ENCODE assay signal across 15 cellular contexts in the genomic region with DNA sequence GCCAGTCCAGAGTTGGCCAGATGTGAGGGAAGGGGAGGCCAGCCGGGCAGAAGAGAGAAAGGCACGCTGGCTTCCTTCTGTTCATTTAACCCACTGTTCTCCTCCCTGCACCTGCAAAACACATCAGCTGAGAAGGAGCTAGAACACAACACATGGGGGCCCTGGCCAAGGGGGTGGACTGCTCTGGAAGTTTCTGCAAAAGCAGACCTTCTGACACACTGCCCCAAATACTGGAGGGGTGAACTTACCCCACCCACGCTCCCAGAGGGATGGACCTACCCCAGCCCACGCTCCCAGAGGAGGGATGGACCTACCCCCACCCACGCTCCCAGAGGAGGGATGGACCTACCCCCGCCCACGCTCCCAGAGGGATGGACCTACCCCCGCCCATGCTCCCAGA.
DNase-seq lines count a peak whose midpoint lies in the region; ATAC-seq and TF ChIP-seq lines count a peak whose summit lies in the region.
"Had no signal": no experiment of that assay in that cellular context is flagged by ENCODE, and none has a peak within 500 bp of the region (broad histone marks: within the 10 kb centered on the region; RNA-seq: fewer than 3 reads in every experiment).

No MANE protein-coding gene starts in this region.

- H3K9ac ChIP-seq in H9 (ENCODE audit: extremely low read depth, insufficient read length, low read length) = no peak overlapping the region
- no peak overlapping the region for H3K9ac ChIP-seq in liver (ENCODE audit: low read depth in 1 of 2, low read length in 2 of 2)

- H3K4me3 Mint-ChIP-seq in H9 = no peak overlapping the region
- H3K4me3 Mint-ChIP-seq in WTC11 = no peak overlapping the region
- peak overlapping the region; percentile 31 for H3K4me3 Mint-ChIP-seq in progenitor cell of endocrine pancreas (ENCODE audit: low read depth)
- H3K4me3 Mint-ChIP-seq in activated T-cell treated with anti-CD3 and anti-CD28 coated beads, Interleukin-2, amount 50 U/mL, for 4 hours = no peak overlapping the region
- H3K4me3 Mint-ChIP-seq: B cell; CD4-positive, alpha-beta T cell; HFFc6 had no signal

- H3K27me3 Mint-ChIP-seq in H9 (ENCODE audit: low read depth) (peaks cover 13% of the 10 kb centered on the region), WTC11 (ENCODE audit: low read depth) (no peaks in the 10 kb centered on the region), progenitor cell of endocrine pancreas (no peaks in the 10 kb centered on the region)
- H3K27me3 Mint-ChIP-seq in activated T-cell treated with anti-CD3 and anti-CD28 coated beads, Interleukin-2, amount 50 U/mL, for 4 hours (ENCODE audit: low read depth) = peaks cover 23% of the 10 kb centered on the region

- H3K14ac ChIP-seq in H9 (ENCODE audit: insufficient read depth, low read length) = no peak overlapping the region

- H3K4me2 ChIP-seq in H9 (ENCODE audit: insufficient read depth, insufficient read length, low read length) = no peak overlapping the region

- H2BK12ac ChIP-seq in H9 (ENCODE audit: insufficient read length, low read depth, low read length) = no peak overlapping the region

- H3K27ac ChIP-seq in H9 (ENCODE audit: insufficient read length, low read depth, low read length) = no peak overlapping the region
- H3K27ac ChIP-seq in liver (ENCODE audit: low read depth in 1 of 2, low read length in 2 of 2) = peak overlapping the region; percentile 86 to 92
- no peak overlapping the region for H3K27ac ChIP-seq in aorta (ENCODE audit: low read depth in 1 of 2, low read length in 2 of 2)

- H4K5ac ChIP-seq in H9 (ENCODE audit: insufficient read length, low read depth, low read length) = no peak overlapping the region

- no peak overlapping the region for H2BK5ac ChIP-seq in H9 (ENCODE audit: insufficient read length, low read length)

- H4K8ac ChIP-seq in H9 (replicated peaks; ENCODE audit: insufficient read length, low read depth, low read length) = no peak overlapping the region

- DNase-seq in H9 (no peak), WTC11 (ENCODE audit: low spot score) (no peak), progenitor cell of endocrine pancreas (ENCODE audit: low spot score, unreplicated experiment) (no peak), ureter (ENCODE audit: low spot score) (no peak), aorta (no peak)
- DNase-seq in activated T-cell treated with anti-CD3 and anti-CD28 coated beads, Interleukin-2, amount 50 U/mL, for 4 hours = no peak
- DNase-seq: C1 segment of cervical spinal cord; CD4-positive, alpha-beta T cell; DMS153; DND-41; GDM1; HCEC 1CT; HFFc6 had no signal

- H3K9me3 ChIP-seq in H9 (ENCODE audit: control insufficient read depth, low read depth, low read length) (no peaks in the 10 kb centered on the region), liver (ENCODE audit: control insufficient read depth in 4 of 4, low read length in 3 of 4) (no peaks in the 10 kb centered on the region), aorta (ENCODE audit: control insufficient read depth, low read length) (peaks cover 3% of the 10 kb centered on the region)

- no CpG with 5 or more reads among the region's 8 CpGs for WGBS in H9 (ENCODE audit: extremely low coverage, insufficient read length, low lambda C conversion rate)
- 77% methylated on average over 8 of the region's 8 CpGs for WGBS in liver
- WGBS in aorta, 2 donors = 69 to 71% methylated on average over 8 of the region's 8 CpGs

- intact Hi-C loops in aorta (cut with DNase I) = no loop called here

- H3K4ac ChIP-seq in H9 (ENCODE audit: low read depth, low read length) = no peak overlapping the region

- H3K27me3 ChIP-seq in H9 (ENCODE audit: insufficient read depth, low read length) = no peaks in the 10 kb centered on the region
- no peaks in the 10 kb centered on the region for H3K27me3 ChIP-seq in liver (ENCODE audit: control insufficient read depth in 4 of 4, insufficient read depth in 4 of 4, low read length in 3 of 4)
- H3K27me3 ChIP-seq in aorta (ENCODE audit: control insufficient read depth in 1 of 2, insufficient read depth in 2 of 2, low read length in 1 of 2) = no peaks in the 10 kb centered on the region

- no peak overlapping the region for H3K18ac ChIP-seq in H9 (ENCODE audit: insufficient read length, low read depth, low read length)

- CTCF ChIA-PET in WTC11 (lab: Charles Lee) = no interaction called here

- POLR2A ChIA-PET in WTC11 (lab: Charles Lee) = no interaction called here

- no peak overlapping the region for H2BK15ac ChIP-seq in H9 (ENCODE audit: low read depth, low read length)

- H3K9me3 Mint-ChIP-seq in H9 = peaks cover 0 to 9% of the 10 kb centered on the region in 2 experiments; a peak in 3 of 5 replicates
- H3K9me3 Mint-ChIP-seq in WTC11 = no peaks in the 10 kb centered on the region
- H3K9me3 Mint-ChIP-seq in progenitor cell of endocrine pancreas (ENCODE audit: low read depth) = peaks cover 5% of the 10 kb centered on the region
- peaks cover under 1% of the 10 kb centered on the region for H3K9me3 Mint-ChIP-seq in activated T-cell treated with anti-CD3 and anti-CD28 coated beads, Interleukin-2, amount 50 U/mL, for 4 hours
- H3K9me3 Mint-ChIP-seq: CD4-positive, alpha-beta T cell had no signal

- no peak overlapping the region for H3K56ac ChIP-seq in H9 (ENCODE audit: insufficient read length, low read depth, low read length)

- no peak overlapping the region for H3K23ac ChIP-seq in H9 (ENCODE audit: insufficient read length, low read depth, low read length)

- no peak overlapping the region for H3K4me3 ChIP-seq in liver (ENCODE audit: low read depth in 1 of 3, low read length in 3 of 3)
- H3K4me3 ChIP-seq in aorta (ENCODE audit: low read length in 2 of 2) = no peak overlapping the region

- no peaks in the 10 kb centered on the region for H3K23me2 ChIP-seq in H9 (ENCODE audit: insufficient read length, low read depth, low read length, poor library complexity, severe bottlenecking)

- H4K91ac ChIP-seq in H9 (ENCODE audit: insufficient read length, low read depth, low read length) = no peak overlapping the region

- H3K4me1 Mint-ChIP-seq in H9 = peaks cover 21 to 28% of the 10 kb centered on the region in 2 experiments
- peaks cover 37% of the 10 kb centered on the region for H3K4me1 Mint-ChIP-seq in WTC11
- peaks cover 32% of the 10 kb centered on the region for H3K4me1 Mint-ChIP-seq in progenitor cell of endocrine pancreas (ENCODE audit: low read depth)
- H3K4me1 Mint-ChIP-seq in activated T-cell treated with anti-CD3 and anti-CD28 coated beads, Interleukin-2, amount 50 U/mL, for 4 hours (ENCODE audit: low read depth) = peaks cover 2% of the 10 kb centered on the region
- H3K4me1 Mint-ChIP-seq: B cell had no signal

- no peaks in the 10 kb centered on the region for H3K36me3 ChIP-seq in liver (ENCODE audit: control insufficient read depth in 4 of 4, insufficient read depth in 3 of 4, low read depth in 1 of 4, low read length in 3 of 4)
- no peaks in the 10 kb centered on the region for H3K36me3 ChIP-seq in aorta (ENCODE audit: control insufficient read depth in 1 of 2, insufficient read depth in 2 of 2, low read length in 1 of 2)

- no peak for TF ChIP-seq CTCF in H9 (conservative IDR thresholded peaks at IDR 0.05)
- TF ChIP-seq CTCF in WTC11 (IDR thresholded peaks at IDR 0.05) = no peak
- TF ChIP-seq CTCF in liver (IDR thresholded peaks at IDR 0.05; ENCODE audit: low read depth, low read length, missing input control) = no peak
- TF ChIP-seq CTCF in progenitor cell of endocrine pancreas (IDR thresholded peaks at IDR 0.05; ENCODE audit: unreplicated experiment) = no peak

- TF ChIP-seq RAD21 in liver (IDR thresholded peaks at IDR 0.05) = no peak

- no peaks in the 10 kb centered on the region for H4K20me1 ChIP-seq in H9 (ENCODE audit: control insufficient read depth, insufficient read depth, insufficient read length)

- H2BK20ac ChIP-seq in H9 (ENCODE audit: low read depth, low read length, poor library complexity, severe bottlenecking) = no peak overlapping the region

- no peak overlapping the region for H2AFZ ChIP-seq in H9 (ENCODE audit: low read length)

- H3T11ph ChIP-seq in H9 (ENCODE audit: low read length) = no peak overlapping the region

- ATAC-seq in WTC11 (no peak), aorta (ENCODE audit: low FRiP score) (no peak)
- ATAC-seq in activated T-cell treated with anti-CD3 and anti-CD28 coated beads, Interleukin-2, amount 50 U/mL, for 4 hours = no peak

- no peak overlapping the region for H2BK120ac ChIP-seq in H9 (ENCODE audit: low read depth, low read length, poor library complexity, severe bottlenecking)

- H2AK5ac ChIP-seq in H9 (ENCODE audit: insufficient read length, low read length) = no peak overlapping the region

- peaks cover 3% of the 10 kb centered on the region for H3K79me1 ChIP-seq in H9 (ENCODE audit: insufficient read depth, low read depth, low read length, poor library complexity, severe bottlenecking)

- H3K36me3 Mint-ChIP-seq in H9 (ENCODE audit: insufficient read depth in 1 of 3, low read depth in 3 of 3) = peaks cover 4 to 11% (median 11%) of the 10 kb centered on the region in 3 experiments; a peak in 5 of 7 replicates
- H3K36me3 Mint-ChIP-seq in WTC11 = peaks cover 5% of the 10 kb centered on the region; the same call in 1 of the 2 replicates
- peaks cover 9% of the 10 kb centered on the region for H3K36me3 Mint-ChIP-seq in progenitor cell of endocrine pancreas (ENCODE audit: insufficient read depth)
- no peaks in the 10 kb centered on the region for H3K36me3 Mint-ChIP-seq in activated T-cell treated with anti-CD3 and anti-CD28 coated beads, Interleukin-2, amount 50 U/mL, for 4 hours (ENCODE audit: insufficient read depth)

- H3K27ac Mint-ChIP-seq in H9 (peak overlapping the region in 2 of 3 experiments; percentile 34 to 93; a peak in 1 of 7 replicates), WTC11 (peak overlapping the region; percentile 38; the same call in 1 of the 2 replicates), progenitor cell of endocrine pancreas (peak overlapping the region; percentile 97)
- H3K27ac Mint-ChIP-seq: B cell; CD4-positive, alpha-beta T cell; HFFc6 had no signal

- peaks cover 2% of the 10 kb centered on the region; the same call in 1 of the 2 replicates for H3K79me2 ChIP-seq in H9 (ENCODE audit: insufficient read depth, low read length)

- H3K4me1 ChIP-seq in H9 (ENCODE audit: insufficient read depth, low read length) (no peaks in the 10 kb centered on the region; the same call in 1 of the 2 replicates), liver (ENCODE audit: control insufficient read depth in 4 of 4, insufficient read depth in 4 of 4, low read length in 3 of 4) (peaks cover 5 to 31% (median 23%) of the 10 kb centered on the region in 4 donors), aorta (ENCODE audit: control insufficient read depth in 1 of 2, insufficient read depth in 2 of 2, low read length in 2 of 2) (no peaks in the 10 kb centered on the region)

TF ChIP-seq in WTC11, 78 proteins besides CTCF, POLR2A, EP300 and RAD21 (continues in another document):
- TF ChIP-seq ZNF232 (CRISPR knock-in tag; IDR thresholded peaks at IDR 0.05) (no peak), ESRRA (CRISPR knock-in tag; IDR thresholded peaks at IDR 0.05; ENCODE audit: borderline replicate concordance) (no peak), TEAD4 (CRISPR knock-in tag; IDR thresholded peaks at IDR 0.05) (no peak)

TF ChIP-seq in liver, 16 proteins besides CTCF, POLR2A, EP300 and RAD21 (continues in another document):
- TF ChIP-seq FOXA2 (IDR thresholded peaks at IDR 0.05) = no peak
- TF ChIP-seq GABPA (IDR thresholded peaks at IDR 0.05 in 1 of 2, conservative IDR thresholded peaks at IDR 0.05 in 1 of 2) = no peak

Comparison
In these comparisons a context has a peak if more than half of its experiments do, and no peak if none do; other contexts are left out.
1. H3K27ac ChIP-seq: peak in liver (2 of 2); none in H9 (single experiment) and aorta (0 of 2).
2. H3K27ac Mint-ChIP-seq: peak in every context shown above with its lines; median percentile 97 in progenitor cell of endocrine pancreas; 64 in H9; 38 in WTC11.